In genomic region chr12:110545812-110546211, GRCh38 we compare ENCODE assay signal across 1 cellular context.
TF ChIP-seq lines count a peak whose summit lies in the region.

No MANE protein-coding gene starts in this region.

TF ChIP-seq in GM12878, 131 proteins besides CTCF, POLR2A, EP300 and RAD21:
- TF ChIP-seq, protein P1, sequence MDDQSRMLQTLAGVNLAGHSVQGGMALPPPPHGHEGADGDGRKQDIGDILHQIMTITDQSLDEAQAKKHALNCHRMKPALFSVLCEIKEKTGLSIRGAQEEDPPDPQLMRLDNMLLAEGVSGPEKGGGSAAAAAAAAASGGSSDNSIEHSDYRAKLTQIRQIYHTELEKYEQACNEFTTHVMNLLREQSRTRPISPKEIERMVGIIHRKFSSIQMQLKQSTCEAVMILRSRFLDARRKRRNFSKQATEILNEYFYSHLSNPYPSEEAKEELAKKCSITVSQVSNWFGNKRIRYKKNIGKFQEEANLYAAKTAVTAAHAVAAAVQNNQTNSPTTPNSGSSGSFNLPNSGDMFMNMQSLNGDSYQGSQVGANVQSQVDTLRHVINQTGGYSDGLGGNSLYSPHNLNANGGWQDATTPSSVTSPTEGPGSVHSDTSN (IDR thresholded peaks at IDR 0.05; ENCODE audit: insufficient replicate concordance, low read depth, low read length): peak; percentile 34
- TF ChIP-seq, protein P2, sequence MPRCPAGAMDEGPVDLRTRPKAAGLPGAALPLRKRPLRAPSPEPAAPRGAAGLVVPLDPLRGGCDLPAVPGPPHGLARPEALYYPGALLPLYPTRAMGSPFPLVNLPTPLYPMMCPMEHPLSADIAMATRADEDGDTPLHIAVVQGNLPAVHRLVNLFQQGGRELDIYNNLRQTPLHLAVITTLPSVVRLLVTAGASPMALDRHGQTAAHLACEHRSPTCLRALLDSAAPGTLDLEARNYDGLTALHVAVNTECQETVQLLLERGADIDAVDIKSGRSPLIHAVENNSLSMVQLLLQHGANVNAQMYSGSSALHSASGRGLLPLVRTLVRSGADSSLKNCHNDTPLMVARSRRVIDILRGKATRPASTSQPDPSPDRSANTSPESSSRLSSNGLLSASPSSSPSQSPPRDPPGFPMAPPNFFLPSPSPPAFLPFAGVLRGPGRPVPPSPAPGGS (IDR thresholded peaks at IDR 0.05; ENCODE audit: borderline replicate concordance, insufficient read depth, low read depth, low read length, poor library complexity, severe bottlenecking): peak; percentile 85
- TF ChIP-seq, protein P3, sequence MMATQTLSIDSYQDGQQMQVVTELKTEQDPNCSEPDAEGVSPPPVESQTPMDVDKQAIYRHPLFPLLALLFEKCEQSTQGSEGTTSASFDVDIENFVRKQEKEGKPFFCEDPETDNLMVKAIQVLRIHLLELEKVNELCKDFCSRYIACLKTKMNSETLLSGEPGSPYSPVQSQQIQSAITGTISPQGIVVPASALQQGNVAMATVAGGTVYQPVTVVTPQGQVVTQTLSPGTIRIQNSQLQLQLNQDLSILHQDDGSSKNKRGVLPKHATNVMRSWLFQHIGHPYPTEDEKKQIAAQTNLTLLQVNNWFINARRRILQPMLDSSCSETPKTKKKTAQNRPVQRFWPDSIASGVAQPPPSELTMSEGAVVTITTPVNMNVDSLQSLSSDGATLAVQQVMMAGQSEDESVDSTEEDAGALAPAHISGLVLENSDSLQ (IDR thresholded peaks at IDR 0.05): no peak
- TF ChIP-seq POLR2AphosphoS2 (IDR thresholded peaks at IDR 0.05; ENCODE audit: low read depth, low read length) (no peak), TCF3 (IDR thresholded peaks at IDR 0.05; ENCODE audit: borderline replicate concordance, insufficient read depth, low read depth, low read length) (0 out of 2 replicates have a peak, but pooled peaks have one; percentile 15), GABPA (IDR thresholded peaks at IDR 0.05; ENCODE audit: low read depth) (no peak)
TF ChIP-seq in GM12878: peak in this region for 3.
